8 cellular contexts compared by ENCODE assay signal in genomic region chr4:185203380-185204237, GRCh38. TPM values are rescaled to one million over a fixed set of nuclear protein-coding genes. Genes with fewer than 3 reads are reported as not detected.
DNase-seq lines count a peak whose midpoint lies in the region; ATAC-seq and TF ChIP-seq lines count a peak whose summit lies in the region.

Gene CFAP97 (minus strand): TSS chr4:185204000. CDS start chr4:185191196, 12,804 bp downstream.

- ATAC-seq in GM21576 (IDR thresholded peaks at IDR 0.05; ENCODE audit: unreplicated experiment): peak; percentile 61
- peak; percentile 91 for ATAC-seq in foreskin keratinocyte

- H3K27me3 ChIP-seq in SJSA1 (replicated peaks) (no peaks in the 10 kb centered on the region), foreskin keratinocyte (no peaks in the 10 kb centered on the region), neuron (ENCODE audit: insufficient read depth, low read length) (no peaks in the 10 kb centered on the region), stomach smooth muscle (ENCODE audit: control insufficient read depth in 1 of 2, insufficient read depth in 2 of 2, low read length in 2 of 2) (no peaks in the 10 kb centered on the region)

- no peak for TF ChIP-seq CTCF in foreskin keratinocyte (conservative IDR thresholded peaks at IDR 0.05)

- H3K27ac ChIP-seq in SJSA1 (peak within 1 kb of the TSS; percentile 71), foreskin keratinocyte (peak within 1 kb of the TSS; percentile 82), stomach smooth muscle (ENCODE audit: low read length) (peak within 1 kb of the TSS; percentile 92)

- H3K36me3 ChIP-seq in SJSA1 (peaks cover 4% of the 10 kb centered on the region), neuron (ENCODE audit: insufficient read depth, low read length) (peaks cover 3% of the 10 kb centered on the region), stomach smooth muscle (ENCODE audit: control insufficient read depth in 2 of 2, insufficient read depth in 2 of 2, low read length in 2 of 2) (no peaks in the 10 kb centered on the region)

- no peaks in the 10 kb centered on the region for H3K9me3 ChIP-seq in SJSA1 (replicated peaks)
- no peaks in the 10 kb centered on the region for H3K9me3 ChIP-seq in neuron (ENCODE audit: low read length)
- no peaks in the 10 kb centered on the region for H3K9me3 ChIP-seq in stomach smooth muscle (ENCODE audit: control insufficient read depth in 2 of 2, low read length in 2 of 2)

- peak within 1 kb of the TSS; percentile 96 for H2AFZ ChIP-seq in neuron (ENCODE audit: low read depth, low read length)

- H3K4me1 ChIP-seq in SJSA1 (replicated peaks) (peaks cover 47% of the 10 kb centered on the region), foreskin keratinocyte (peaks cover 14% of the 10 kb centered on the region), neuron (ENCODE audit: insufficient read depth, low read length) (peaks cover 10% of the 10 kb centered on the region), stomach smooth muscle (ENCODE audit: control insufficient read depth, insufficient read depth, low read length) (peaks cover 8% of the 10 kb centered on the region)

- DNase-seq in Daoy (ENCODE audit: low read depth) (peak; percentile 84), KG1 (lab: John Stamatoyannopoulos, UW) (peak; percentile 5), SJSA1 (ENCODE audit: low read depth in 1 of 2, low spot score in 2 of 2) (peak; percentile 62 to 86), foreskin keratinocyte (peak; percentile 25 to 55)
- DNase-seq in activated gamma-delta T cell treated with anti-CD3 and anti-CD28 coated beads, Interleukin-2, amount 50 U/mL, for 16 hours (ENCODE audit: low read depth): peak; percentile 70

- H3K9ac ChIP-seq in stomach smooth muscle (ENCODE audit: low read length in 2 of 2): peak within 1 kb of the TSS; percentile 78 to 81

- H3K4me3 ChIP-seq in SJSA1 (peak within 1 kb of the TSS; percentile 88), neuron (ENCODE audit: low read length) (peak within 1 kb of the TSS; percentile 60), stomach smooth muscle (ENCODE audit: low read length in 2 of 2) (peak within 1 kb of the TSS; percentile 71 to 80)

RNA-seq across cellular contexts. Expression of gene CFAP97, which starts in this region (rescaled TPM):
- 19.6 and 22.3 TPM in 2 replicates for total RNA-seq in Daoy (2014; rRNA removed; shearing (Covaris generic))
- total RNA-seq in SJSA1 (2014; rRNA removed; shearing (Covaris generic)): 19.6 and 28.8 TPM in 2 replicates
- total RNA-seq in foreskin keratinocyte: 28.4 and 29.9 TPM in 2 replicates
- polyA plus RNA-seq in foreskin keratinocyte: 4.8 and 6.2 TPM in 2 replicates

Comparison
In these comparisons a context has a peak if more than half of its experiments do, and no peak if none do; other contexts are left out.
1. Peak in every context shown above with its lines: DNase-seq, ATAC-seq, H3K4me3 ChIP-seq and H3K27ac ChIP-seq.
2. DNase-seq: peak in every context shown above with its lines; median percentile 84 in Daoy; 74 in SJSA1; 70 in activated gamma-delta T cell treated with anti-CD3 and anti-CD28 coated beads, Interleukin-2, amount 50 U/mL, for 16 hours; 40 in foreskin keratinocyte; 5 in KG1.